In the genomic region with DNA sequence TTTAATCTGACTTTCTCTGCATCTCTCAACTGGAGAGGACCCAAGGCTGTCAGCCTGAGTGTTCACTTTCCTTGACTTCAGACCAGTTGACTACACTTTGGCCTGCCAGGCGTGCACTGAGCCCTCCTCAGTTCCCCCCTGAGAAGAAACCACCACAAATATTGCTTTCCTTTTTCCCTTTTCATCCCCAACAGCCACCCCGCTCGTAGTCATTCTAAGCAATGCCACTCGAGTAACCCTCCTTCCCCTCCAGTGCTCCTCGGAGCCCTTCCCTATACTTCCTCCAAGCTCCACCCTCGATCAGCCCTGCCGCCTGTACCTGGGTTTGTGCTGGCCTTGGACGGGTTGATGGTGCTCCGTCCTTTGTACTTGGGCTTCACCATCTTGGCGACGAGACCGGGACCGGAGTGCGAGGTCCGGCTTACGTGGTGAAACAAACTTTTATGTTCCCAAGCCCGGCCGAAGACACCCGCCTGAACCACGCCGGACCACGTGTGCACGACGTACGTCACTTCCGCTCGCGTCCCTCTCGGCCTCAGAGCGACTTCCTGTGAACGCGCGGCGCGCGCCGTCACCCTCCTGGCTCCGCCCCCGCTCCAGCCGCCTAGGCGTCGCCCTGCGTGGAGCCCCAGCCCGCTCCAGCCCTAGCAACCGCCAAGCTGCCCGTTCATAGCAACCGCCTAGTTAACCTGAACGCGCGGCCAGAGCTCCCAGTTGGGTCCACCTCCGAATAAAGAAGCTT, we compare ENCODE assay signal across 1 cellular context.
TF ChIP-seq lines count a peak whose summit lies in the region.

A gene (minus strand): TSS at position 498 of the 742 bp plus-strand sequence. CDS start 115 bp downstream, at position 383.

TF ChIP-seq in HepG2, 621 proteins besides CTCF, POLR2A, EP300 and RAD21 (continued from another document):
- TF ChIP-seq, protein P1, sequence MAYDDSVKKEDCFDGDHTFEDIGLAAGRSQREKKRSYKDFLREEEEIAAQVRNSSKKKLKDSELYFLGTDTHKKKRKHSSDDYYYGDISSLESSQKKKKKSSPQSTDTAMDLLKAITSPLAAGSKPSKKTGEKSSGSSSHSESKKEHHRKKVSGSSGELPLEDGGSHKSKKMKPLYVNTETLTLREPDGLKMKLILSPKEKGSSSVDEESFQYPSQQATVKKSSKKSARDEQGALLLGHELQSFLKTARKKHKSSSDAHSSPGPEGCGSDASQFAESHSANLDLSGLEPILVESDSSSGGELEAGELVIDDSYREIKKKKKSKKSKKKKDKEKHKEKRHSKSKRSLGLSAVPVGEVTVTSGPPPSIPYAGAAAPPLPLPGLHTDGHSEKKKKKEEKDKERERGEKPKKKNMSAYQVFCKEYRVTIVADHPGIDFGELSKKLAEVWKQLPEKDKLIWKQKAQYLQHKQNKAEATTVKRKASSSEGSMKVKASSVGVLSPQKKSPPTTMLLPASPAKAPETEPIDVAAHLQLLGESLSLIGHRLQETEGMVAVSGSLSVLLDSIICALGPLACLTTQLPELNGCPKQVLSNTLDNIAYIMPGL (CRISPR knock-in tag; IDR thresholded peaks at IDR 0.05; ENCODE audit: borderline replicate concordance in 1 of 2, low read depth in 1 of 2): peak in 1 of 2 experiments; percentile 30; a peak in 1 of 4 replicates
- TF ChIP-seq TCF7L2 (IDR thresholded peaks at IDR 0.05; ENCODE audit: low read depth, low read length) (no peak), SALL1 (CRISPR knock-in tag; IDR thresholded peaks at IDR 0.05) (peak; percentile 88), ZNF350 (CRISPR knock-in tag; IDR thresholded peaks at IDR 0.05; ENCODE audit: borderline replicate concordance, low read depth) (peak; percentile 81; the same call in 1 of the 2 replicates), RFX1 (IDR thresholded peaks at IDR 0.05) (peak; percentile 87), SPEN (CRISPR knock-in tag; IDR thresholded peaks at IDR 0.05; ENCODE audit: low read depth) (peak; percentile 84; the same call in 1 of the 2 replicates), ZBTB21 (CRISPR knock-in tag; IDR thresholded peaks at IDR 0.05) (peak; percentile 56; the same call in 1 of the 2 replicates), KDM6A (CRISPR knock-in tag; IDR thresholded peaks at IDR 0.05; ENCODE audit: low read depth) (no peak), CHD2 (IDR thresholded peaks at IDR 0.05; ENCODE audit: low read depth, low read length) (no peak), PAX8 (CRISPR knock-in tag; IDR thresholded peaks at IDR 0.05; ENCODE audit: borderline replicate concordance) (peak; percentile 83; the same call in 1 of the 2 replicates), PAWR (CRISPR knock-in tag; IDR thresholded peaks at IDR 0.05; ENCODE audit: borderline replicate concordance) (no peak), ZNF510 (CRISPR knock-in tag; IDR thresholded peaks at IDR 0.05; ENCODE audit: low read depth) (peak; percentile 90), ZKSCAN1 (IDR thresholded peaks at IDR 0.05; ENCODE audit: low read length) (no peak), MTF1 (CRISPR knock-in tag; IDR thresholded peaks at IDR 0.05) (no peak), YEATS4 (CRISPR knock-in tag; IDR thresholded peaks at IDR 0.05; ENCODE audit: borderline replicate concordance) (peak; percentile 98), ZNF160 (CRISPR knock-in tag; IDR thresholded peaks at IDR 0.05) (peak; percentile 67; the same call in 1 of the 2 replicates), CBX1 (IDR thresholded peaks at IDR 0.05; ENCODE audit: low read depth) (peak; percentile 58), ZNF776 (CRISPR knock-in tag; IDR thresholded peaks at IDR 0.05) (peak; percentile 81; the same call in 1 of the 2 replicates), JDP2 (CRISPR knock-in tag; IDR thresholded peaks at IDR 0.05; ENCODE audit: borderline replicate concordance) (no peak), NKX3-1 (CRISPR knock-in tag; IDR thresholded peaks at IDR 0.05) (peak; percentile 64; the same call in 1 of the 2 replicates), IRF2 (CRISPR knock-in tag; IDR thresholded peaks at IDR 0.05) (peak; percentile 49; the same call in 1 of the 2 replicates), POGZ (CRISPR knock-in tag; IDR thresholded peaks at IDR 0.05) (peak; percentile 81)
- TF ChIP-seq, protein P2, sequence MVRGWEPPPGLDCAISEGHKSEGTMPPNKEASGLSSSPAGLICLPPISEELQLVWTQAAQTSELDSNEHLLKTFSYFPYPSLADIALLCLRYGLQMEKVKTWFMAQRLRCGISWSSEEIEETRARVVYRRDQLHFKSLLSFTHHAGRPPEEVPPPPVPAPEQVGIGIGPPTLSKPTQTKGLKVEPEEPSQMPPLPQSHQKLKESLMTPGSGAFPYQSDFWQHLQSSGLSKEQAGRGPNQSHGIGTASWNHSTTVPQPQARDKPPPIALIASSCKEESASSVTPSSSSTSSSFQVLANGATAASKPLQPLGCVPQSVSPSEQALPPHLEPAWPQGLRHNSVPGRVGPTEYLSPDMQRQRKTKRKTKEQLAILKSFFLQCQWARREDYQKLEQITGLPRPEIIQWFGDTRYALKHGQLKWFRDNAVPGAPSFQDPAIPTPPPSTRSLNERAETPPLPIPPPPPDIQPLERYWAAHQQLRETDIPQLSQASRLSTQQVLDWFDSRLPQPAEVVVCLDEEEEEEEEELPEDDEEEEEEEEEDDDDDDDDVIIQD (CRISPR knock-in tag; IDR thresholded peaks at IDR 0.05; ENCODE audit: low read depth): 0 out of 2 replicates have a peak, but pooled peaks have one; percentile 7
- TF ChIP-seq, protein P3, sequence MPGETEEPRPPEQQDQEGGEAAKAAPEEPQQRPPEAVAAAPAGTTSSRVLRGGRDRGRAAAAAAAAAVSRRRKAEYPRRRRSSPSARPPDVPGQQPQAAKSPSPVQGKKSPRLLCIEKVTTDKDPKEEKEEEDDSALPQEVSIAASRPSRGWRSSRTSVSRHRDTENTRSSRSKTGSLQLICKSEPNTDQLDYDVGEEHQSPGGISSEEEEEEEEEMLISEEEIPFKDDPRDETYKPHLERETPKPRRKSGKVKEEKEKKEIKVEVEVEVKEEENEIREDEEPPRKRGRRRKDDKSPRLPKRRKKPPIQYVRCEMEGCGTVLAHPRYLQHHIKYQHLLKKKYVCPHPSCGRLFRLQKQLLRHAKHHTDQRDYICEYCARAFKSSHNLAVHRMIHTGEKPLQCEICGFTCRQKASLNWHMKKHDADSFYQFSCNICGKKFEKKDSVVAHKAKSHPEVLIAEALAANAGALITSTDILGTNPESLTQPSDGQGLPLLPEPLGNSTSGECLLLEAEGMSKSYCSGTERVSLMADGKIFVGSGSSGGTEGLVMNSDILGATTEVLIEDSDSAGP (CRISPR knock-in tag; IDR thresholded peaks at IDR 0.05; ENCODE audit: borderline replicate concordance): peak; percentile 83; the same call in 1 of the 2 replicates
- TF ChIP-seq, protein P4, sequence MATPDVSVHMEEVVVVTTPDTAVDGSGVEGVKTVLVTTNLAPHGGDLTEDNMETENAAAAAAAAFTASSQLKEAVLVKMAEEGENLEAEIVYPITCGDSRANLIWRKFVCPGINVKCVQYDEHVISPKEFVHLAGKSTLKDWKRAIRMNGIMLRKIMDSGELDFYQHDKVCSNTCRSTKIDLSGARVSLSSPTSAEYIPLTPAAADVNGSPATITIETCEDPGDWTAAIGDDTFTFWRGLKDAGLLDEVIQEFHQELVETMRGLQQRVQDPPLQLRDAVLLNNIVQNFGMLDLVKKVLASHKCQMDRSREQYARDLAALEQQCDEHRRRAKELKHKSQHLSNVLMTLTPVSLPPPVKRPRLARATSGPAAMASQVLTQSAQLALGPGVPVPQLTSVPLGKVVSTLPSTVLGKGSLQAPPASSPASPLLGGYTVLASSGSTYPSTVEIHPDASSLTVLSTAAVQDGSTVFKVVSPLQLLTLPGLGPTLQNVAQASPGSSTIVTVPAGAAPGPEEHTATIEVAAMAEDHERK (CRISPR knock-in tag; IDR thresholded peaks at IDR 0.05; ENCODE audit: low read depth): 0 out of 2 replicates have a peak, but pooled peaks have one; percentile 33
- TF ChIP-seq, protein P5, sequence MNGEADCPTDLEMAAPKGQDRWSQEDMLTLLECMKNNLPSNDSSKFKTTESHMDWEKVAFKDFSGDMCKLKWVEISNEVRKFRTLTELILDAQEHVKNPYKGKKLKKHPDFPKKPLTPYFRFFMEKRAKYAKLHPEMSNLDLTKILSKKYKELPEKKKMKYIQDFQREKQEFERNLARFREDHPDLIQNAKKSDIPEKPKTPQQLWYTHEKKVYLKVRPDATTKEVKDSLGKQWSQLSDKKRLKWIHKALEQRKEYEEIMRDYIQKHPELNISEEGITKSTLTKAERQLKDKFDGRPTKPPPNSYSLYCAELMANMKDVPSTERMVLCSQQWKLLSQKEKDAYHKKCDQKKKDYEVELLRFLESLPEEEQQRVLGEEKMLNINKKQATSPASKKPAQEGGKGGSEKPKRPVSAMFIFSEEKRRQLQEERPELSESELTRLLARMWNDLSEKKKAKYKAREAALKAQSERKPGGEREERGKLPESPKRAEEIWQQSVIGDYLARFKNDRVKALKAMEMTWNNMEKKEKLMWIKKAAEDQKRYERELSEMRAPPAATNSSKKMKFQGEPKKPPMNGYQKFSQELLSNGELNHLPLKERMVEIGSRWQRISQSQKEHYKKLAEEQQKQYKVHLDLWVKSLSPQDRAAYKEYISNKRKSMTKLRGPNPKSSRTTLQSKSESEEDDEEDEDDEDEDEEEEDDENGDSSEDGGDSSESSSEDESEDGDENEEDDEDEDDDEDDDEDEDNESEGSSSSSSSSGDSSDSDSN (CRISPR knock-in tag; IDR thresholded peaks at IDR 0.05): peak; percentile 57; the same call in 1 of the 2 replicates
- TF ChIP-seq, protein P6, sequence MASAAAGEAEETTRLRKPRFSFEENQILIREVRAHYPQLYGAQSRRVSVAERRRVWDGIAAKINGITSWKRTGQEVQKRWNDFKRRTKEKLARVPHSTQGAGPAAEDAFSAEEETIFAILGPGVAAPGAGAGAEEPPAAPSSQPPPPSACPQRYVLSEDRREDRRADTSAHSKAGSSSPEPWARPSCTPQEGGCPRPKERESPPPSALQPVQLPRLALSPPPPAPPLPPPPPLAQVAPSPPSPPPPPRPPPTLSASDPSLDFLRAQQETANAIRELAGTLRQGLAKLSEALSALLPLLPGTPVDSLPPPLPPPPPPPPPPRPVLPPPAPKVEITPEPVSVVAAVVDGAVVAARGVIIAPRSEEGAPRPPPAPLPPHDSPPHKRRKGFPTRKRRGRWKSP (CRISPR knock-in tag; IDR thresholded peaks at IDR 0.05): no peak
